ENCODE assay signal across 8 cellular contexts in the genomic region with DNA sequence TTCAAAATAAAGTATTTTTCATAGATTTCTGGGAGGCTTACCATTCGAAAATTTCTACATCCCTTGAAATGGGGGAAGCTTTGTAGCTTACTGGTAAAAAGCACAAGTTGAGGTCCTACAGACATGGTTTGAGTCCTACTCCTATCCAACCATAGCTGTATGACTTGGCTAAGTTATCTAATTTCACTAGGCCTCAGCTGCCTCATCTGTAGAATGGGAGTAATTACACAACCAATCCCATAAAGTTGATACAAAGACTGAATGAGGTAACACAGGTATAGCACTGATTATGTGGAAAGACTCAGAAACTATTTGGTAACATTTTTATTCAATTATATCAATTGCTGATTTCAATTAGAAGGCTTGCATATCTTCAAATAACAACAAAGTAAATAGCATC.
"Had no signal": no experiment of that assay in that cellular context is flagged by ENCODE, and none has a peak within 500 bp of the region (broad histone marks: within the 10 kb centered on the region; RNA-seq: fewer than 3 reads in every experiment).

No MANE protein-coding gene starts in this region.

- FAIRE-seq: G401.6, GM12891, GM12892, GM18507, GM19239 had no signal

- DNase-seq: GDM1, GF-D8 had no signal

- ATAC-seq: GM12878 had no signal

- H3K4me3 ChIP-seq: GM12878 had no signal
